ENCODE assay signal across 1 cellular context in genomic region chr3:196915375-196915774, GRCh38.
TF ChIP-seq lines count a peak whose summit lies in the region.

No MANE protein-coding gene starts in this region.

TF ChIP-seq in HepG2, 621 proteins besides CTCF, POLR2A, EP300 and RAD21:
- TF ChIP-seq ZNF512B (CRISPR knock-in tag; IDR thresholded peaks at IDR 0.05; ENCODE audit: borderline replicate concordance) = no peak
- TF ChIP-seq ATF6 (CRISPR knock-in tag; conservative IDR thresholded peaks at IDR 0.05) = no peak
- TF ChIP-seq ZNF549 (CRISPR knock-in tag; IDR thresholded peaks at IDR 0.05) = no peak
- TF ChIP-seq ZNF253 (CRISPR knock-in tag; IDR thresholded peaks at IDR 0.05; ENCODE audit: borderline replicate concordance) = no peak
- no peak for TF ChIP-seq SMAD1 (CRISPR knock-in tag; IDR thresholded peaks at IDR 0.05; ENCODE audit: borderline replicate concordance, low read depth)
